1 cellular context compared by ENCODE assay signal in the genomic region with DNA sequence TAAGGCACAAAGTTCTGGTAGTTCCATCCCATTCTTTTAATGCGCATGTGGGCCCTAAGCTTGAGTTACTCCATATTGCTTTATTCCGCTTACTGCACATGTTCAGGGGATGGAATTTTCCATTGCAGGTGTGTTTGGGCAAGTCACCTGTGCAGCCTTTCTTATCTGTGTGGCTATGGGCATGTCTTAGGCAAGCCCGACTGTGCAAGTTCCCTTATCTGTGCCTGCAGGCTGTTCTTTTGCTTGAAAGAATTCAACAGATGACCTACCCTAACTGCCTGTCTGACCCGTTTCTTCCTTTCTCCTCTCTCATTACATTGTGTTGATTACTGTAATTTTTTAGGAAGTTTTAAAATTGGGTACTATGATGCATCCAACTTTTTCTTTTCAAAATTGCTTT.
TF ChIP-seq lines count a peak whose summit lies in the region.

No MANE protein-coding gene starts in this region.

TF ChIP-seq in K562, 482 proteins besides CTCF, POLR2A, EP300 and RAD21 (continued from another document and continues in another):
- TF ChIP-seq, protein P1, sequence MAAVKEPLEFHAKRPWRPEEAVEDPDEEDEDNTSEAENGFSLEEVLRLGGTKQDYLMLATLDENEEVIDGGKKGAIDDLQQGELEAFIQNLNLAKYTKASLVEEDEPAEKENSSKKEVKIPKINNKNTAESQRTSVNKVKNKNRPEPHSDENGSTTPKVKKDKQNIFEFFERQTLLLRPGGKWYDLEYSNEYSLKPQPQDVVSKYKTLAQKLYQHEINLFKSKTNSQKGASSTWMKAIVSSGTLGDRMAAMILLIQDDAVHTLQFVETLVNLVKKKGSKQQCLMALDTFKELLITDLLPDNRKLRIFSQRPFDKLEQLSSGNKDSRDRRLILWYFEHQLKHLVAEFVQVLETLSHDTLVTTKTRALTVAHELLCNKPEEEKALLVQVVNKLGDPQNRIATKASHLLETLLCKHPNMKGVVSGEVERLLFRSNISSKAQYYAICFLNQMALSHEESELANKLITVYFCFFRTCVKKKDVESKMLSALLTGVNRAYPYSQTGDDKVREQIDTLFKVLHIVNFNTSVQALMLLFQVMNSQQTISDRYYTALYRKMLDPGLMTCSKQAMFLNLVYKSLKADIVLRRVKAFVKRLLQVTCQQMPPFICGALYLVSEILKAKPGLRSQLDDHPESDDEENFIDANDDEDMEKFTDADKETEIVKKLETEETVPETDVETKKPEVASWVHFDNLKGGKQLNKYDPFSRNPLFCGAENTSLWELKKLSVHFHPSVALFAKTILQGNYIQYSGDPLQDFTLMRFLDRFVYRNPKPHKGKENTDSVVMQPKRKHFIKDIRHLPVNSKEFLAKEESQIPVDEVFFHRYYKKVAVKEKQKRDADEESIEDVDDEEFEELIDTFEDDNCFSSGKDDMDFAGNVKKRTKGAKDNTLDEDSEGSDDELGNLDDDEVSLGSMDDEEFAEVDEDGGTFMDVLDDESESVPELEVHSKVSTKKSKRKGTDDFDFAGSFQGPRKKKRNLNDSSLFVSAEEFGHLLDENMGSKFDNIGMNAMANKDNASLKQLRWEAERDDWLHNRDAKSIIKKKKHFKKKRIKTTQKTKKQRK (IDR thresholded peaks at IDR 0.05; ENCODE audit: borderline replicate concordance, low read depth, low read length): no peak
- TF ChIP-seq POU5F1 (IDR thresholded peaks at IDR 0.05; ENCODE audit: borderline replicate concordance, low read depth, low read length, partially characterized antibody) (no peak), SAP30 (IDR thresholded peaks at IDR 0.05; ENCODE audit: borderline replicate concordance, insufficient read depth, low read depth, low read length, poor library complexity, severe bottlenecking) (no peak), CBX3 (IDR thresholded peaks at IDR 0.05; ENCODE audit: borderline replicate concordance in 1 of 2, low read length in 2 of 2) (peak in 1 of 2 experiments; percentile 93; a peak in 1 of 3 replicates), CEBPB (tag; IDR thresholded peaks at IDR 0.05) (peak; percentile 83), GABPB2 (CRISPR knock-in tag; conservative IDR thresholded peaks at IDR 0.05) (no peak), LARP7 (IDR thresholded peaks at IDR 0.05) (no peak), TEAD2 (tag; IDR thresholded peaks at IDR 0.05) (0 out of 2 replicates have a peak, but pooled peaks have one; percentile 7), TEAD1 (CRISPR knock-in tag; IDR thresholded peaks at IDR 0.05) (peak in 1 of 2 experiments; percentile 30; a peak in 1 of 4 replicates), ARID1B (IDR thresholded peaks at IDR 0.05) (peak; percentile 90), MYNN (IDR thresholded peaks at IDR 0.05) (0 out of 2 replicates have a peak, but pooled peaks have one; percentile 28), MYNN (CRISPR knock-in tag; IDR thresholded peaks at IDR 0.05) (no peak), CREM (IDR thresholded peaks at IDR 0.05; ENCODE audit: low read depth) (no peak), HDAC3 (IDR thresholded peaks at IDR 0.05; ENCODE audit: borderline replicate concordance, partially characterized antibody) (peak; percentile 50), NFATC3 (IDR thresholded peaks at IDR 0.05) (0 out of 2 replicates have a peak, but pooled peaks have one; percentile 50), HDAC1 (IDR thresholded peaks at IDR 0.05) (no peak), EGR1 (conservative IDR thresholded peaks at IDR 0.05) (no peak), ZZZ3 (IDR thresholded peaks at IDR 0.05) (no peak), ZNF175 (CRISPR knock-in tag; IDR thresholded peaks at IDR 0.05; ENCODE audit: low read depth) (no peak), SMAD1 (IDR thresholded peaks at IDR 0.05; ENCODE audit: low read depth, low read length, partially characterized antibody) (no peak), ETV6 (IDR thresholded peaks at IDR 0.05; ENCODE audit: borderline replicate concordance in 1 of 2, low read depth in 2 of 2, low read length in 1 of 2) (no peak), ETV6 (CRISPR knock-in tag; IDR thresholded peaks at IDR 0.05; ENCODE audit: borderline replicate concordance) (no peak), ZBTB7A (IDR thresholded peaks at IDR 0.05; ENCODE audit: borderline replicate concordance, control insufficient read depth, low read depth, low read length) (no peak), TGIF2 (CRISPR knock-in tag; IDR thresholded peaks at IDR 0.05) (no peak), MTA2 (IDR thresholded peaks at IDR 0.05; ENCODE audit: low read depth) (peak; percentile 72), TAF9B (IDR thresholded peaks at IDR 0.05; ENCODE audit: partially characterized antibody) (peak; percentile 22), TAF7 (tag; IDR thresholded peaks at IDR 0.05) (no peak), WHSC1 (IDR thresholded peaks at IDR 0.05; ENCODE audit: low read length) (no peak), ZBTB8A (IDR thresholded peaks at IDR 0.05; ENCODE audit: partially characterized antibody) (no peak), ZNF780A (CRISPR knock-in tag; IDR thresholded peaks at IDR 0.05) (peak; percentile 91; the same call in 1 of the 2 replicates), MECOM (CRISPR knock-in tag; IDR thresholded peaks at IDR 0.05) (no peak), YBX1 (IDR thresholded peaks at IDR 0.05) (no peak), TRIM24 (IDR thresholded peaks at IDR 0.05) (peak; percentile 96 to 97), ASH1L (IDR thresholded peaks at IDR 0.05; ENCODE audit: borderline replicate concordance, low read depth, partially characterized antibody) (no peak)
- TF ChIP-seq, protein P2, sequence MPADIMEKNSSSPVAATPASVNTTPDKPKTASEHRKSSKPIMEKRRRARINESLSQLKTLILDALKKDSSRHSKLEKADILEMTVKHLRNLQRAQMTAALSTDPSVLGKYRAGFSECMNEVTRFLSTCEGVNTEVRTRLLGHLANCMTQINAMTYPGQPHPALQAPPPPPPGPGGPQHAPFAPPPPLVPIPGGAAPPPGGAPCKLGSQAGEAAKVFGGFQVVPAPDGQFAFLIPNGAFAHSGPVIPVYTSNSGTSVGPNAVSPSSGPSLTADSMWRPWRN (IDR thresholded peaks at IDR 0.05; ENCODE audit: low read depth): no peak
- TF ChIP-seq, protein P3, sequence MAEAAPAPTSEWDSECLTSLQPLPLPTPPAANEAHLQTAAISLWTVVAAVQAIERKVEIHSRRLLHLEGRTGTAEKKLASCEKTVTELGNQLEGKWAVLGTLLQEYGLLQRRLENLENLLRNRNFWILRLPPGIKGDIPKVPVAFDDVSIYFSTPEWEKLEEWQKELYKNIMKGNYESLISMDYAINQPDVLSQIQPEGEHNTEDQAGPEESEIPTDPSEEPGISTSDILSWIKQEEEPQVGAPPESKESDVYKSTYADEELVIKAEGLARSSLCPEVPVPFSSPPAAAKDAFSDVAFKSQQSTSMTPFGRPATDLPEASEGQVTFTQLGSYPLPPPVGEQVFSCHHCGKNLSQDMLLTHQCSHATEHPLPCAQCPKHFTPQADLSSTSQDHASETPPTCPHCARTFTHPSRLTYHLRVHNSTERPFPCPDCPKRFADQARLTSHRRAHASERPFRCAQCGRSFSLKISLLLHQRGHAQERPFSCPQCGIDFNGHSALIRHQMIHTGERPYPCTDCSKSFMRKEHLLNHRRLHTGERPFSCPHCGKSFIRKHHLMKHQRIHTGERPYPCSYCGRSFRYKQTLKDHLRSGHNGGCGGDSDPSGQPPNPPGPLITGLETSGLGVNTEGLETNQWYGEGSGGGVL (CRISPR knock-in tag; IDR thresholded peaks at IDR 0.05): no peak
- TF ChIP-seq, protein P4, sequence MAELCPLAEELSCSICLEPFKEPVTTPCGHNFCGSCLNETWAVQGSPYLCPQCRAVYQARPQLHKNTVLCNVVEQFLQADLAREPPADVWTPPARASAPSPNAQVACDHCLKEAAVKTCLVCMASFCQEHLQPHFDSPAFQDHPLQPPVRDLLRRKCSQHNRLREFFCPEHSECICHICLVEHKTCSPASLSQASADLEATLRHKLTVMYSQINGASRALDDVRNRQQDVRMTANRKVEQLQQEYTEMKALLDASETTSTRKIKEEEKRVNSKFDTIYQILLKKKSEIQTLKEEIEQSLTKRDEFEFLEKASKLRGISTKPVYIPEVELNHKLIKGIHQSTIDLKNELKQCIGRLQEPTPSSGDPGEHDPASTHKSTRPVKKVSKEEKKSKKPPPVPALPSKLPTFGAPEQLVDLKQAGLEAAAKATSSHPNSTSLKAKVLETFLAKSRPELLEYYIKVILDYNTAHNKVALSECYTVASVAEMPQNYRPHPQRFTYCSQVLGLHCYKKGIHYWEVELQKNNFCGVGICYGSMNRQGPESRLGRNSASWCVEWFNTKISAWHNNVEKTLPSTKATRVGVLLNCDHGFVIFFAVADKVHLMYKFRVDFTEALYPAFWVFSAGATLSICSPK (IDR thresholded peaks at IDR 0.05; ENCODE audit: borderline replicate concordance): no peak
- TF ChIP-seq, protein P5, sequence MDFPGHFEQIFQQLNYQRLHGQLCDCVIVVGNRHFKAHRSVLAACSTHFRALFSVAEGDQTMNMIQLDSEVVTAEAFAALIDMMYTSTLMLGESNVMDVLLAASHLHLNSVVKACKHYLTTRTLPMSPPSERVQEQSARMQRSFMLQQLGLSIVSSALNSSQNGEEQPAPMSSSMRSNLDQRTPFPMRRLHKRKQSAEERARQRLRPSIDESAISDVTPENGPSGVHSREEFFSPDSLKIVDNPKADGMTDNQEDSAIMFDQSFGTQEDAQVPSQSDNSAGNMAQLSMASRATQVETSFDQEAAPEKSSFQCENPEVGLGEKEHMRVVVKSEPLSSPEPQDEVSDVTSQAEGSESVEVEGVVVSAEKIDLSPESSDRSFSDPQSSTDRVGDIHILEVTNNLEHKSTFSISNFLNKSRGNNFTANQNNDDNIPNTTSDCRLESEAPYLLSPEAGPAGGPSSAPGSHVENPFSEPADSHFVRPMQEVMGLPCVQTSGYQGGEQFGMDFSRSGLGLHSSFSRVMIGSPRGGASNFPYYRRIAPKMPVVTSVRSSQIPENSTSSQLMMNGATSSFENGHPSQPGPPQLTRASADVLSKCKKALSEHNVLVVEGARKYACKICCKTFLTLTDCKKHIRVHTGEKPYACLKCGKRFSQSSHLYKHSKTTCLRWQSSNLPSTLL (IDR thresholded peaks at IDR 0.05): no peak
- TF ChIP-seq, protein P6, sequence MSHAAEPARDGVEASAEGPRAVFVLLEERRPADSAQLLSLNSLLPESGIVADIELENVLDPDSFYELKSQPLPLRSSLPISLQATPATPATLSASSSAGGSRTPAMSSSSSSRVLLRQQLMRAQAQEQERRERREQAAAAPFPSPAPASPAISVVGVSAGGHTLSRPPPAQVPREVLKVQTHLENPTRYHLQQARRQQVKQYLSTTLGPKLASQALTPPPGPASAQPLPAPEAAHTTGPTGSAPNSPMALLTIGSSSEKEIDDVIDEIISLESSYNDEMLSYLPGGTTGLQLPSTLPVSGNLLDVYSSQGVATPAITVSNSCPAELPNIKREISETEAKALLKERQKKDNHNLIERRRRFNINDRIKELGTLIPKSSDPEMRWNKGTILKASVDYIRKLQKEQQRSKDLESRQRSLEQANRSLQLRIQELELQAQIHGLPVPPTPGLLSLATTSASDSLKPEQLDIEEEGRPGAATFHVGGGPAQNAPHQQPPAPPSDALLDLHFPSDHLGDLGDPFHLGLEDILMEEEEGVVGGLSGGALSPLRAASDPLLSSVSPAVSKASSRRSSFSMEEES (CRISPR knock-in tag; IDR thresholded peaks at IDR 0.05): no peak
- TF ChIP-seq, protein P7, sequence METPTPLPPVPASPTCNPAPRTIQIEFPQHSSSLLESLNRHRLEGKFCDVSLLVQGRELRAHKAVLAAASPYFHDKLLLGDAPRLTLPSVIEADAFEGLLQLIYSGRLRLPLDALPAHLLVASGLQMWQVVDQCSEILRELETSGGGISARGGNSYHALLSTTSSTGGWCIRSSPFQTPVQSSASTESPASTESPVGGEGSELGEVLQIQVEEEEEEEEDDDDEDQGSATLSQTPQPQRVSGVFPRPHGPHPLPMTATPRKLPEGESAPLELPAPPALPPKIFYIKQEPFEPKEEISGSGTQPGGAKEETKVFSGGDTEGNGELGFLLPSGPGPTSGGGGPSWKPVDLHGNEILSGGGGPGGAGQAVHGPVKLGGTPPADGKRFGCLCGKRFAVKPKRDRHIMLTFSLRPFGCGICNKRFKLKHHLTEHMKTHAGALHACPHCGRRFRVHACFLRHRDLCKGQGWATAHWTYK (CRISPR knock-in tag; IDR thresholded peaks at IDR 0.05): no peak
- TF ChIP-seq, protein P8, sequence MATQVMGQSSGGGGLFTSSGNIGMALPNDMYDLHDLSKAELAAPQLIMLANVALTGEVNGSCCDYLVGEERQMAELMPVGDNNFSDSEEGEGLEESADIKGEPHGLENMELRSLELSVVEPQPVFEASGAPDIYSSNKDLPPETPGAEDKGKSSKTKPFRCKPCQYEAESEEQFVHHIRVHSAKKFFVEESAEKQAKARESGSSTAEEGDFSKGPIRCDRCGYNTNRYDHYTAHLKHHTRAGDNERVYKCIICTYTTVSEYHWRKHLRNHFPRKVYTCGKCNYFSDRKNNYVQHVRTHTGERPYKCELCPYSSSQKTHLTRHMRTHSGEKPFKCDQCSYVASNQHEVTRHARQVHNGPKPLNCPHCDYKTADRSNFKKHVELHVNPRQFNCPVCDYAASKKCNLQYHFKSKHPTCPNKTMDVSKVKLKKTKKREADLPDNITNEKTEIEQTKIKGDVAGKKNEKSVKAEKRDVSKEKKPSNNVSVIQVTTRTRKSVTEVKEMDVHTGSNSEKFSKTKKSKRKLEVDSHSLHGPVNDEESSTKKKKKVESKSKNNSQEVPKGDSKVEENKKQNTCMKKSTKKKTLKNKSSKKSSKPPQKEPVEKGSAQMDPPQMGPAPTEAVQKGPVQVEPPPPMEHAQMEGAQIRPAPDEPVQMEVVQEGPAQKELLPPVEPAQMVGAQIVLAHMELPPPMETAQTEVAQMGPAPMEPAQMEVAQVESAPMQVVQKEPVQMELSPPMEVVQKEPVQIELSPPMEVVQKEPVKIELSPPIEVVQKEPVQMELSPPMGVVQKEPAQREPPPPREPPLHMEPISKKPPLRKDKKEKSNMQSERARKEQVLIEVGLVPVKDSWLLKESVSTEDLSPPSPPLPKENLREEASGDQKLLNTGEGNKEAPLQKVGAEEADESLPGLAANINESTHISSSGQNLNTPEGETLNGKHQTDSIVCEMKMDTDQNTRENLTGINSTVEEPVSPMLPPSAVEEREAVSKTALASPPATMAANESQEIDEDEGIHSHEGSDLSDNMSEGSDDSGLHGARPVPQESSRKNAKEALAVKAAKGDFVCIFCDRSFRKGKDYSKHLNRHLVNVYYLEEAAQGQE (CRISPR knock-in tag; IDR thresholded peaks at IDR 0.05; ENCODE audit: low read depth): no peak
- TF ChIP-seq, protein P9, sequence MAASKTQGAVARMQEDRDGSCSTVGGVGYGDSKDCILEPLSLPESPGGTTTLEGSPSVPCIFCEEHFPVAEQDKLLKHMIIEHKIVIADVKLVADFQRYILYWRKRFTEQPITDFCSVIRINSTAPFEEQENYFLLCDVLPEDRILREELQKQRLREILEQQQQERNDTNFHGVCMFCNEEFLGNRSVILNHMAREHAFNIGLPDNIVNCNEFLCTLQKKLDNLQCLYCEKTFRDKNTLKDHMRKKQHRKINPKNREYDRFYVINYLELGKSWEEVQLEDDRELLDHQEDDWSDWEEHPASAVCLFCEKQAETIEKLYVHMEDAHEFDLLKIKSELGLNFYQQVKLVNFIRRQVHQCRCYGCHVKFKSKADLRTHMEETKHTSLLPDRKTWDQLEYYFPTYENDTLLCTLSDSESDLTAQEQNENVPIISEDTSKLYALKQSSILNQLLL (CRISPR knock-in tag; IDR thresholded peaks at IDR 0.05; ENCODE audit: borderline replicate concordance): no peak
